In the genomic region with DNA sequence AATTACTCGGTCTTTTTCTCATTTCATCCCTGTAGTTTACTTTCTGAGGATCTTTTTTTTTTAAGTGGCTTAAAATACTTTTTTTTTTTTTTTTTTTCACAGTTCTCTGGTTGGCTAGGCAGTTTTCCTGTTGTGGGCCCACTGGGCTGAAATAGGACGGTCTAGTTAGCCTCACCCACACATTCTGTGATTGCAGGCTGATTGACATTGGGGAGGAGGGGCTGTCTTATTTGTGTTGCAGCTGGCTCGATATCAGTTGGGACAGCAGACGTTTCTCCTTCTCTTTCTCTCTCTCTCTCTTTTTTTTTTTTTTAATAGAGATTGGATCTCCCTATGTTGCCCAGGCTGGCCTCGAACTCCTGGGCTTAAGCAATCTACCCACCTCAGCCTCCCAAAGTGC, we compare ENCODE assay signal across 28 cellular contexts. TPM values are rescaled to one million over a fixed set of nuclear protein-coding genes. Genes with fewer than 3 reads are reported as not detected.
DNase-seq lines count a peak whose midpoint lies in the region; ATAC-seq, FAIRE-seq and TF ChIP-seq lines count a peak whose summit lies in the region.
"Had no signal": no experiment of that assay in that cellular context is flagged by ENCODE, and none has a peak within 500 bp of the region (broad histone marks: within the 10 kb centered on the region; RNA-seq: fewer than 3 reads in every experiment).

No MANE protein-coding gene starts in this region.

- FAIRE-seq in GM19239 (lab: Jason Lieb, UNC) = no peak

- H3K27ac ChIP-seq in OCI-LY1 (ENCODE audit: low read depth, low read length, poor library complexity, severe bottlenecking) (peak overlapping the region; percentile 76), WERI-Rb-1 (no peak overlapping the region)
- H3K27ac ChIP-seq: left ventricle myocardium inferior, suprapubic skin had no signal

- no peaks in the 10 kb centered on the region for H3F3A ChIP-seq in OCI-LY1 (ENCODE audit: insufficient read depth, low read length)

- no peak overlapping the region for H2AFZ ChIP-seq in OCI-LY1 (ENCODE audit: low read length)

- no peak for ATAC-seq in stimulated activated effector memory CD8-positive, alpha-beta T cell treated with anti-CD3 and anti-CD28 coated beads, Interleukin-12 subunit alpha, Interleukin-12 subunit beta, amount 100 ng/mL, for 72 hours
- ATAC-seq: activated CD4-positive, CD25-positive, alpha-beta regulatory T cell treated with anti-CD3 and anti-CD28 coated beads, Interleukin-2, amount 50 U/mL, for 24 hours; activated naive CD8-positive, alpha-beta T cell treated with anti-CD3 and anti-CD28 coated beads, Interleukin-2, amount 50 U/mL, for 24 hours; Right ventricle myocardium inferior had no signal

- peaks cover 13% of the 10 kb centered on the region for H3K36me3 Mint-ChIP-seq in activated naive CD4-positive, alpha-beta T cell treated with anti-CD3 and anti-CD28 coated beads, Interleukin-2, amount 50 U/mL, for 24 hours
- H3K36me3 Mint-ChIP-seq in activated naive CD4-positive, alpha-beta T cell treated with anti-CD3 and anti-CD28 coated beads for 36 hours (ENCODE audit: low read depth) = peaks cover 40% of the 10 kb centered on the region
- peaks cover 17% of the 10 kb centered on the region for H3K36me3 Mint-ChIP-seq in endothelial cell (ENCODE audit: low read depth, unreplicated experiment)
- H3K36me3 Mint-ChIP-seq in stimulated activated effector memory CD8-positive, alpha-beta T cell treated with anti-CD3 and anti-CD28 coated beads, Interleukin-12 subunit alpha, Interleukin-12 subunit beta, amount 100 ng/mL, for 72 hours = peaks cover 31% of the 10 kb centered on the region

- H3K9me2 ChIP-seq in OCI-LY1 (ENCODE audit: low read depth, low read length) = no peaks in the 10 kb centered on the region

- no peak for DNase-seq in activated naive CD4-positive, alpha-beta T cell treated with anti-CD3 and anti-CD28 coated beads for 36 hours
- DNase-seq in endothelial cell (ENCODE audit: low spot score) = no peak
- DNase-seq in stimulated activated effector memory CD8-positive, alpha-beta T cell treated with anti-CD3 and anti-CD28 coated beads, Interleukin-12 subunit alpha, Interleukin-12 subunit beta, amount 100 ng/mL, for 72 hours (ENCODE audit: low spot score in 2 of 2) = no peak
- DNase-seq in middle frontal gyrus (ENCODE audit: extremely low spot score, low spot score) = no peak
- DNase-seq in GM19239 (ENCODE audit: insufficient read length, low spot score) = no peak
- DNase-seq in WERI-Rb-1 = no peak
- DNase-seq: activated naive CD8-positive, alpha-beta T cell treated with anti-CD3 and anti-CD28 coated beads, Interleukin-2, amount 50 U/mL, for 24 hours; effector CD4-positive, alpha-beta T cell; heart right ventricle; HFFc6; IMR-90; left ventricle myocardium inferior; NCI-H1105 treated with DMSO at 0.1 percent for 48 hours; NCI-H2029 treated with DMSO at 0.1 percent for 48 hours; NCI-H2227 treated with DMSO at 0.1 percent for 48 hours; NCI-H82 had no signal

- no peaks in the 10 kb centered on the region for H3K27me3 Mint-ChIP-seq in activated naive CD4-positive, alpha-beta T cell treated with anti-CD3 and anti-CD28 coated beads, Interleukin-2, amount 50 U/mL, for 24 hours
- no peaks in the 10 kb centered on the region for H3K27me3 Mint-ChIP-seq in activated naive CD4-positive, alpha-beta T cell treated with anti-CD3 and anti-CD28 coated beads for 36 hours (ENCODE audit: low read depth)
- H3K27me3 Mint-ChIP-seq in endothelial cell (ENCODE audit: unreplicated experiment) = peaks cover 10% of the 10 kb centered on the region
- H3K27me3 Mint-ChIP-seq: activated naive CD8-positive, alpha-beta T cell treated with anti-CD3 and anti-CD28 coated beads, Interleukin-2, amount 50 U/mL, for 24 hours had no signal

- TF ChIP-seq CTCF in OCI-LY1 (IDR thresholded peaks at IDR 0.05; ENCODE audit: low read length) = no peak
- TF ChIP-seq CTCF in endothelial cell (IDR thresholded peaks at IDR 0.05; ENCODE audit: unreplicated experiment) = no peak
- TF ChIP-seq CTCF in WERI-Rb-1 (IDR thresholded peaks at IDR 0.05; ENCODE audit: low read depth, low read length) = no peak

- CTCF ChIA-PET in activated naive CD4-positive, alpha-beta T cell treated with anti-CD3 and anti-CD28 coated beads for 36 hours (lab: Charles Lee) = interaction anchor here (0.6 to 1.6 kb wide), 2 partner anchors 95 to 350 kb away, joined by 5 read pairs; no protein-coding TSS in a partner anchor

- H3K27ac Mint-ChIP-seq in activated naive CD4-positive, alpha-beta T cell treated with anti-CD3 and anti-CD28 coated beads, Interleukin-2, amount 50 U/mL, for 24 hours = no peak overlapping the region
- no peak overlapping the region for H3K27ac Mint-ChIP-seq in activated naive CD4-positive, alpha-beta T cell treated with anti-CD3 and anti-CD28 coated beads for 36 hours
- no peak overlapping the region for H3K27ac Mint-ChIP-seq in endothelial cell (ENCODE audit: unreplicated experiment)
- H3K27ac Mint-ChIP-seq in stimulated activated effector memory CD8-positive, alpha-beta T cell treated with anti-CD3 and anti-CD28 coated beads, Interleukin-12 subunit alpha, Interleukin-12 subunit beta, amount 100 ng/mL, for 72 hours = peak overlapping the region; percentile 63
- H3K27ac Mint-ChIP-seq: nephron had no signal

- H3K4me3 Mint-ChIP-seq in activated naive CD4-positive, alpha-beta T cell treated with anti-CD3 and anti-CD28 coated beads, Interleukin-2, amount 50 U/mL, for 24 hours = peak overlapping the region; percentile 42
- no peak overlapping the region for H3K4me3 Mint-ChIP-seq in activated naive CD4-positive, alpha-beta T cell treated with anti-CD3 and anti-CD28 coated beads for 36 hours
- H3K4me3 Mint-ChIP-seq in endothelial cell (ENCODE audit: unreplicated experiment) = peak overlapping the region; percentile 2
- H3K4me3 Mint-ChIP-seq in stimulated activated effector memory CD8-positive, alpha-beta T cell treated with anti-CD3 and anti-CD28 coated beads, Interleukin-12 subunit alpha, Interleukin-12 subunit beta, amount 100 ng/mL, for 72 hours = no peak overlapping the region
- H3K4me3 Mint-ChIP-seq: CD14-positive monocyte, nephron had no signal

- H3K4me1 ChIP-seq in OCI-LY1 (ENCODE audit: insufficient read depth, low read length, severe bottlenecking) = peaks cover 78% of the 10 kb centered on the region

- no peaks in the 10 kb centered on the region for H3K9me3 ChIP-seq in OCI-LY1 (ENCODE audit: low read length)
- H3K9me3 ChIP-seq in WERI-Rb-1 (ENCODE audit: severe bottlenecking) = no peaks in the 10 kb centered on the region
- H3K9me3 ChIP-seq: heart right ventricle, left ventricle myocardium inferior, suprapubic skin had no signal

- H3K79me2 ChIP-seq in OCI-LY1 (ENCODE audit: insufficient read depth, low read length) = peaks cover 100% of the 10 kb centered on the region

- H3K36me3 ChIP-seq in OCI-LY1 (ENCODE audit: insufficient read depth, low read length) (peaks cover 93% of the 10 kb centered on the region), WERI-Rb-1 (peaks cover 70% of the 10 kb centered on the region)
- H3K36me3 ChIP-seq: left ventricle myocardium inferior, suprapubic skin had no signal

- intact Hi-C loops in activated naive CD4-positive, alpha-beta T cell treated with anti-CD3 and anti-CD28 coated beads for 36 hours (cut with micrococcal nuclease) = no loop called here

- no peaks in the 10 kb centered on the region for H3K27me3 ChIP-seq in OCI-LY1 (ENCODE audit: insufficient read depth, low read length)
- H3K27me3 ChIP-seq in WERI-Rb-1 (ENCODE audit: insufficient read depth, low read depth, severe bottlenecking) = no peaks in the 10 kb centered on the region
- H3K27me3 ChIP-seq: heart right ventricle, suprapubic skin had no signal

- H3K4me1 Mint-ChIP-seq in activated naive CD4-positive, alpha-beta T cell treated with anti-CD3 and anti-CD28 coated beads, Interleukin-2, amount 50 U/mL, for 24 hours = peaks cover 80% of the 10 kb centered on the region
- peaks cover 70% of the 10 kb centered on the region for H3K4me1 Mint-ChIP-seq in activated naive CD4-positive, alpha-beta T cell treated with anti-CD3 and anti-CD28 coated beads for 36 hours (ENCODE audit: low read depth)
- H3K4me1 Mint-ChIP-seq in endothelial cell (ENCODE audit: unreplicated experiment) = peaks cover 64% of the 10 kb centered on the region
- H3K4me1 Mint-ChIP-seq in stimulated activated effector memory CD8-positive, alpha-beta T cell treated with anti-CD3 and anti-CD28 coated beads, Interleukin-12 subunit alpha, Interleukin-12 subunit beta, amount 100 ng/mL, for 72 hours = peaks cover 68% of the 10 kb centered on the region

- no peaks in the 10 kb centered on the region for H3K9me3 Mint-ChIP-seq in activated naive CD4-positive, alpha-beta T cell treated with anti-CD3 and anti-CD28 coated beads, Interleukin-2, amount 50 U/mL, for 24 hours
- H3K9me3 Mint-ChIP-seq in activated naive CD4-positive, alpha-beta T cell treated with anti-CD3 and anti-CD28 coated beads for 36 hours = no peaks in the 10 kb centered on the region
- no peaks in the 10 kb centered on the region for H3K9me3 Mint-ChIP-seq in endothelial cell (ENCODE audit: unreplicated experiment)
- H3K9me3 Mint-ChIP-seq in stimulated activated effector memory CD8-positive, alpha-beta T cell treated with anti-CD3 and anti-CD28 coated beads, Interleukin-12 subunit alpha, Interleukin-12 subunit beta, amount 100 ng/mL, for 72 hours = no peaks in the 10 kb centered on the region
- H3K9me3 Mint-ChIP-seq: activated naive CD8-positive, alpha-beta T cell treated with anti-CD3 and anti-CD28 coated beads, Interleukin-2, amount 50 U/mL, for 24 hours; HFFc6; nephron had no signal

- no peak overlapping the region for H3K9ac ChIP-seq in OCI-LY1 (ENCODE audit: low read length)

- H3K4me2 ChIP-seq in OCI-LY1 (ENCODE audit: low read length) = peak overlapping the region; percentile 40

- H3K4me3 ChIP-seq in OCI-LY1 (ENCODE audit: low read depth, low read length, poor library complexity, severe bottlenecking) (peak overlapping the region; percentile 16), WERI-Rb-1 (ENCODE audit: low read depth, low read length) (no peak overlapping the region)
- H3K4me3 ChIP-seq: heart right ventricle, left ventricle myocardium inferior, suprapubic skin had no signal

- H4K20me1 ChIP-seq in OCI-LY1 (ENCODE audit: insufficient read depth, low read length) = no peaks in the 10 kb centered on the region

RNA-seq across cellular contexts. Expression of a gene that starts 6.9 kb away (rescaled TPM):
- total RNA-seq in activated naive CD4-positive, alpha-beta T cell treated with anti-CD3 and anti-CD28 coated beads for 36 hours = 10 to 100 TPM; 62.3 to 63.3 TPM
- total RNA-seq in endothelial cell (ENCODE audit: unreplicated experiment) = 92.6 TPM

RNA-seq across cellular contexts. Expression of a gene that starts 41.9 kb away (rescaled TPM):
- not detected for total RNA-seq in activated naive CD4-positive, alpha-beta T cell treated with anti-CD3 and anti-CD28 coated beads for 36 hours
- total RNA-seq in endothelial cell (ENCODE audit: unreplicated experiment) = 2.2 TPM

RNA-seq across cellular contexts. Expression of a gene that starts 45.4 kb away (rescaled TPM):
- total RNA-seq in activated naive CD4-positive, alpha-beta T cell treated with anti-CD3 and anti-CD28 coated beads for 36 hours = under 1 TPM; 0.33 to 0.35 TPM
- 1.1 TPM for total RNA-seq in endothelial cell (ENCODE audit: unreplicated experiment)
- total RNA-seq: activated CD8-positive, alpha-beta memory T cell treated with anti-CD3 and anti-CD28 coated beads for 36 hours; chondrocyte; HFFc6; IMR-90; left ventricle myocardium inferior; M059J; mesenteric fat pad; osteocyte; Right ventricle myocardium inferior had no signal

Comparison
In these comparisons a context has a peak if more than half of its experiments do, and no peak if none do; other contexts are left out.
1. H3K4me3 Mint-ChIP-seq: peak in activated naive CD4-positive, alpha-beta T cell treated with anti-CD3 and anti-CD28 coated beads, Interleukin-2, amount 50 U/mL, for 24 hours (single experiment) and endothelial cell (single experiment); none in activated naive CD4-positive, alpha-beta T cell treated with anti-CD3 and anti-CD28 coated beads for 36 hours (single experiment) and stimulated activated effector memory CD8-positive, alpha-beta T cell treated with anti-CD3 and anti-CD28 coated beads, Interleukin-12 subunit alpha, Interleukin-12 subunit beta, amount 100 ng/mL, for 72 hours (single experiment).